16 cellular contexts compared by ENCODE assay signal in genomic region chr4:114649908-114650307, GRCh38. TPM values are rescaled to one million over a fixed set of nuclear protein-coding genes. Genes with fewer than 3 reads are reported as not detected.
DNase-seq lines count a peak whose midpoint lies in the region; ATAC-seq, FAIRE-seq and TF ChIP-seq lines count a peak whose summit lies in the region.
"Had no signal": no experiment of that assay in that cellular context is flagged by ENCODE, and none has a peak within 500 bp of the region (broad histone marks: within the 10 kb centered on the region; RNA-seq: fewer than 3 reads in every experiment).

No MANE protein-coding gene starts in this region.

- no peaks in the 10 kb centered on the region for H3K9me3 Mint-ChIP-seq in CD8-positive, alpha-beta T cell
- H3K9me3 Mint-ChIP-seq: CD4-positive, alpha-beta T cell had no signal

- no peak overlapping the region for H4K5ac ChIP-seq in H1 (ENCODE audit: insufficient read length, low read depth, low read length)

- no peaks in the 10 kb centered on the region for H3K79me1 ChIP-seq in H1 (ENCODE audit: low read depth, low read length)

- DNase-seq in NT2/D1 (ENCODE audit: low read depth, low spot score) (peak; percentile 1), H1 (ENCODE audit: low read depth in 1 of 2, low spot score in 2 of 2) (no peak), iPS-NIHi7 (ENCODE audit: extremely low spot score) (peak; percentile 10), substantia nigra (lab: John Stamatoyannopoulos, UW) (no peak), head of caudate nucleus (no peak)
- no peak for DNase-seq in stimulated activated CD4-positive, alpha-beta T cell treated with anti-CD3 and anti-CD28 coated beads, Interleukin-2, amount 100 ng/mL, for 24 hours
- DNase-seq in CD8-positive, alpha-beta T cell = no peak
- DNase-seq: CD4-positive, alpha-beta T cell; DMS79 treated with DMSO at 0.1 percent for 48 hours; GF-D8; HCEC 1CT had no signal

- WGBS in H1 (ENCODE audit: extremely low coverage in 1 of 2, insufficient coverage in 1 of 2, insufficient read length in 1 of 2, insufficient replicate concordance in 2 of 2, low coverage in 1 of 2, low lambda C conversion rate in 2 of 2, missing lambda C conversion rate in 1 of 2), 2 experiments = 50% methylated on average over 1 of the region's 1 CpG; no CpG with 5 or more reads in 1 of the 2 experiments

- H3K9ac ChIP-seq in NT2/D1 (ENCODE audit: insufficient read length, low read depth) (no peak overlapping the region), H1 (replicated peaks in 1 of 4; ENCODE audit: extremely low read depth in 1 of 4, low read depth in 3 of 4, low read length in 3 of 4) (no peak overlapping the region)

- H3K14ac ChIP-seq in H1 (ENCODE audit: insufficient read length) = no peak overlapping the region

- peak; percentile 39 for FAIRE-seq in H1 (lab: Jason Lieb, UNC)
- FAIRE-seq: GM19239, H54 had no signal

- no peak overlapping the region for H3K18ac ChIP-seq in H1 (ENCODE audit: extremely low read depth, low read length)

- no peak for TF ChIP-seq EP300 in H1 (IDR thresholded peaks at IDR 0.05; ENCODE audit: borderline replicate concordance in 1 of 2, low read depth in 2 of 2, low read length in 2 of 2)

- H2BK20ac ChIP-seq in H1 (ENCODE audit: low read length) = no peak overlapping the region

- H3K27ac Mint-ChIP-seq in CD8-positive, alpha-beta T cell = no peak overlapping the region
- H3K27ac Mint-ChIP-seq: B cell; CD4-positive, alpha-beta T cell had no signal

- H3K4ac ChIP-seq in H1 (replicated peaks; ENCODE audit: insufficient read length, low read depth, low read length) = no peak overlapping the region

- H3K9me3 ChIP-seq in NT2/D1 (ENCODE audit: insufficient read depth, low read length) (no peaks in the 10 kb centered on the region), H1 (ENCODE audit: insufficient read depth in 2 of 2, low read depth in 1 of 2, low read length in 1 of 2) (no peaks in the 10 kb centered on the region)
- no peaks in the 10 kb centered on the region for H3K9me3 ChIP-seq in CD8-positive, alpha-beta T cell (ENCODE audit: low read length)

- POLR2A ChIA-PET in H1 (lab: Charles Lee; ENCODE audit: partially characterized antibody) = interaction anchor here (1.4 kb wide), 1 partner anchor 11 kb away, joined by 5 read pairs; no protein-coding TSS in a partner anchor
- POLR2A ChIA-PET in CD8-positive, alpha-beta T cell (lab: Charles Lee) = no interaction called here

- H3K4me3 Mint-ChIP-seq in CD8-positive, alpha-beta T cell = no peak overlapping the region
- H3K4me3 Mint-ChIP-seq: B cell; CD4-positive, alpha-beta T cell had no signal

- no peak overlapping the region for H3K23ac ChIP-seq in H1 (ENCODE audit: insufficient read length)

- H3K36me3 Mint-ChIP-seq in CD8-positive, alpha-beta T cell = no peaks in the 10 kb centered on the region

- H3K27ac ChIP-seq in H1 (ENCODE audit: low read depth, low read length) (no peak overlapping the region), substantia nigra (ENCODE audit: low read depth, low read length, poor library complexity, severe bottlenecking) (peak overlapping the region; percentile 10)
- no peak overlapping the region for H3K27ac ChIP-seq in CD8-positive, alpha-beta T cell (ENCODE audit: low read depth, low read length)
- H3K27ac ChIP-seq: C4-2B had no signal

- H3K4me3 ChIP-seq in NT2/D1 (ENCODE audit: insufficient read length, low read depth) (no peak overlapping the region), H1 (ENCODE audit: extremely low read depth in 1 of 4, insufficient read depth in 2 of 4, low read depth in 3 of 4, low read length in 4 of 4) (no peak overlapping the region)
- H3K4me3 ChIP-seq in CD8-positive, alpha-beta T cell (ENCODE audit: low read depth, low read length) = no peak overlapping the region

- no peak for TF ChIP-seq POLR2A in H1 (IDR thresholded peaks at IDR 0.05; ENCODE audit: control extremely low read depth in 1 of 2, low read depth in 2 of 2, low read length in 2 of 2)

- H2BK12ac ChIP-seq in H1 (ENCODE audit: low read depth, low read length) = no peak overlapping the region

- no peak overlapping the region for H2BK5ac ChIP-seq in H1 (ENCODE audit: low read depth, low read length)

- no peak overlapping the region for H2AK5ac ChIP-seq in H1 (ENCODE audit: low read depth, low read length)

- H3K79me2 ChIP-seq in H1 (ENCODE audit: control insufficient read depth in 1 of 2, insufficient read depth in 2 of 2, low read length in 2 of 2) = peaks cover 0 to 23% of the 10 kb centered on the region in 2 experiments; a peak in 3 of 4 replicates

- ATAC-seq in CD8-positive, alpha-beta T cell = no peak

- H2BK120ac ChIP-seq in H1 (replicated peaks; ENCODE audit: low read depth, low read length) = no peak overlapping the region

- TF ChIP-seq RAD21 in H1 (IDR thresholded peaks at IDR 0.05 in 1 of 2, conservative IDR thresholded peaks at IDR 0.05 in 1 of 2; ENCODE audit: low read depth in 2 of 2, low read length in 2 of 2) = no peak

- H3K27me3 ChIP-seq in NT2/D1 (ENCODE audit: insufficient read depth, insufficient read length) (no peaks in the 10 kb centered on the region), H1 (replicated peaks in 1 of 4; ENCODE audit: control insufficient read depth in 3 of 4, extremely low read depth in 1 of 4, insufficient read depth in 3 of 4, low read length in 3 of 4) (no peaks in the 10 kb centered on the region)
- no peaks in the 10 kb centered on the region for H3K27me3 ChIP-seq in CD8-positive, alpha-beta T cell (ENCODE audit: insufficient read depth, low read length)

- no peaks in the 10 kb centered on the region for H3K4me1 Mint-ChIP-seq in CD8-positive, alpha-beta T cell (ENCODE audit: low read depth)

- H3K56ac ChIP-seq in H1 (replicated peaks; ENCODE audit: insufficient read length, low read depth, low read length) = no peak overlapping the region

- H3K27me3 Mint-ChIP-seq in CD8-positive, alpha-beta T cell (ENCODE audit: low read depth) = peaks cover 4% of the 10 kb centered on the region
- H3K27me3 Mint-ChIP-seq: B cell had no signal

- no peaks in the 10 kb centered on the region for H4K20me1 ChIP-seq in H1 (replicated peaks in 1 of 2; ENCODE audit: control insufficient read depth in 1 of 2, insufficient read depth in 2 of 2, low read length in 2 of 2)

- H3K36me3 ChIP-seq in NT2/D1 (ENCODE audit: insufficient read depth, insufficient read length, low read length) (no peaks in the 10 kb centered on the region), H1 (ENCODE audit: control insufficient read depth in 2 of 4, insufficient read depth in 4 of 4, low read length in 3 of 4) (no peaks in the 10 kb centered on the region)
- no peaks in the 10 kb centered on the region for H3K36me3 ChIP-seq in CD8-positive, alpha-beta T cell (ENCODE audit: insufficient read depth, low read length)

- no peak overlapping the region for H4K91ac ChIP-seq in H1 (replicated peaks; ENCODE audit: insufficient read length, low read length)

- no peak overlapping the region for H4K8ac ChIP-seq in H1 (ENCODE audit: extremely low read depth, insufficient read depth, low read length)

- no peaks in the 10 kb centered on the region for H3K23me2 ChIP-seq in H1 (ENCODE audit: low read depth, low read length)

- intact Hi-C loops in head of caudate nucleus (cut with DNase I) = no loop called here
- intact Hi-C loops in CD8-positive, alpha-beta T cell (cut with DNase I, micrococcal nuclease) = no loop called here

- TF ChIP-seq CTCF in H1 (IDR thresholded peaks at IDR 0.05; ENCODE audit: control extremely low read depth in 1 of 3, insufficient read depth in 1 of 3, low read depth in 1 of 3, low read length in 3 of 3) = no peak
- TF ChIP-seq CTCF in CD8-positive, alpha-beta T cell (IDR thresholded peaks at IDR 0.05) = no peak

- CTCF ChIA-PET in H1 (lab: Charles Lee; ENCODE audit: partially characterized antibody) = interaction anchor here (0.7 to 2.1 kb wide), 4 partner anchors 9 to 288 kb away, joined by 3 to 7 read pairs (median 5); no protein-coding TSS in a partner anchor
- CTCF ChIA-PET in CD8-positive, alpha-beta T cell (lab: Charles Lee) = no interaction called here

- H3K4me2 ChIP-seq in H1 (ENCODE audit: insufficient read depth in 1 of 2, low read depth in 2 of 2, low read length in 2 of 2) = peak overlapping the region in 1 of 2 experiments; percentile 17; a peak in 1 of 4 replicates

- H3K4me1 ChIP-seq in NT2/D1 (ENCODE audit: insufficient read depth, insufficient read length) (no peaks in the 10 kb centered on the region), H1 (replicated peaks in 1 of 4; ENCODE audit: control insufficient read depth in 3 of 4, insufficient read depth in 4 of 4, low read length in 3 of 4) (peaks cover 0 to 7% (median 2%) of the 10 kb centered on the region in 4 experiments; a peak in 3 of 7 replicates)
- no peaks in the 10 kb centered on the region for H3K4me1 ChIP-seq in CD8-positive, alpha-beta T cell (ENCODE audit: insufficient read depth, low read length)

- H2AFZ ChIP-seq in H1 (ENCODE audit: low read length) = no peak overlapping the region

- no peak overlapping the region for H2BK15ac ChIP-seq in H1 (ENCODE audit: low read length)

TF ChIP-seq in H1, 55 proteins besides CTCF, POLR2A, EP300 and RAD21:
- TF ChIP-seq NANOG (IDR thresholded peaks at IDR 0.05; ENCODE audit: insufficient read depth, low read depth, low read length, poor library complexity, severe bottlenecking) (peak; percentile 48), KDM5A (IDR thresholded peaks at IDR 0.05; ENCODE audit: low read length) (no peak)

RNA-seq across cellular contexts. Expression of gene UGT8, which starts 51.3 kb away (rescaled TPM):
- 24.0 and 26.9 TPM in 2 replicates for total RNA-seq in H1 (2021; fragmentation: NEBNext Ultra II Directional; extraction: Animal tissue kit (Norgen Biotek cat#: 25700))
- 11.0 and 16.9 TPM in 2 replicates for polyA plus RNA-seq in H1 (2011; rRNA removed)
- polyA plus RNA-seq in H1 (2011; cell fraction: cytosol; rRNA removed) = 16.3 TPM
- polyA plus RNA-seq in H1 (2011; cell fraction: nucleus; rRNA removed) = 11.3 TPM
- polyA plus RNA-seq in H1 (2012, experiment 1 of 2) = 15.1 to 19.6 TPM (median 17.3 TPM) in 4 replicates
- 2.2 TPM for polyA plus RNA-seq in H1 (2012, experiment 2 of 2)
- 23.9 TPM for polyA plus RNA-seq in H1 (2013, experiment 1 of 2)
- 23.1 TPM for polyA plus RNA-seq in H1 (2013, experiment 2 of 2)
- 71.4 and 85.3 TPM in 2 replicates for polyA minus RNA-seq in H1 (2011; rRNA and poly(A)+ RNA removed)
- 25.3 TPM for polyA minus RNA-seq in H1 (2011; cell fraction: cytosol; rRNA and poly(A)+ RNA removed)
- 75.0 TPM for polyA minus RNA-seq in H1 (2011; cell fraction: nucleus; rRNA and poly(A)+ RNA removed)
- total RNA-seq in CD8-positive, alpha-beta T cell = under 1 TPM; 0.14 to 0.36 TPM
- total RNA-seq: A172 had no signal

Comparison
In these comparisons a context has a peak if more than half of its experiments do, and no peak if none do; other contexts are left out.
1. DNase-seq: peak in NT2/D1 (single experiment) and iPS-NIHi7 (single experiment); none in H1 (0 of 2), substantia nigra (0 of 49), stimulated activated CD4-positive, alpha-beta T cell treated with anti-CD3 and anti-CD28 coated beads, Interleukin-2, amount 100 ng/mL, for 24 hours (0 of 2), head of caudate nucleus (0 of 42) and CD8-positive, alpha-beta T cell (0 of 7).
2. RNA of gene UGT8, which starts 51.3 kb away (total RNA-seq): 24.0 to 26.9 TPM in H1; 0.14 to 0.36 TPM in CD8-positive, alpha-beta T cell; every median in the first group is over 10 times any median in the second.